In the genomic region with DNA sequence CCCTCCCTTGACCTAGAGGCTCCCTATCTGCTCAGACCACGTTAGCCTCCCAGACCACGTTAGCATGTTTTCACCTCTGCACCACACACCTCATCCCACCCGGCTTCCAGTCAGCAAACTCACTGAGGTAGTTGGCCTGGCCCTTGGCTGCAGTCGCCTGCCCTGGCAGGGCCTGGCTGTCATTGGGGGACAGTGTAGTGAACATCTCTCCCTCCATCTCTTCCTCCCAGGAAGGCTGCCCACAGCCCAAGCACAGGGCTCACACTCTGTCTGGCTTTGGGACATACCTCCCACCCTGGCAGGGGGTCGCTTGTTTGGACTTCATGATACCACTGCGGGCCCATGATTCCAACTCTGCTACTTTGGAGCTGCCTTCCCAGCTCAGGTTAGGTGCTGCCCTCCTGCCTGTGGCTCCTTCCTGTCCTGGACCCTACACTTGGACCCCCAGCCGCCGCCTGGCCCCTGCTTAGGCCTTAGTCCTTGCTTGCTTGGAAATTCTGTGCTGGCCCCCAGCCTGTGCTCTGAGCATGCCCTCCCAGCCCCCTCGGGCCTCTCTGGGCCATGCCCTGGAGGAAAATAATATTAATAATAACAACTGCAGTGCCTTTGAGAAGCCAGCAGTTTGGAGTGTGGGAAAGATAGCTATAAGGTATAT, we compare ENCODE assay signal across 20 cellular contexts.
A peak's percentile ranks its signal among the peaks of the same experiment; 100 is the strongest.
DNase-seq lines count a peak whose midpoint lies in the region; ATAC-seq and TF ChIP-seq lines count a peak whose summit lies in the region.
"Had no signal": no experiment of that assay in that cellular context is flagged by ENCODE, and none has a peak within 500 bp of the region (broad histone marks: within the 10 kb centered on the region; RNA-seq: fewer than 3 reads in every experiment).

No MANE protein-coding gene starts in this region.

- H3K23ac ChIP-seq in mesenchymal stem cell (ENCODE audit: low read length in 2 of 2) = peak overlapping the region in 1 of 2 experiments; percentile 34

- no peak overlapping the region for H3K27ac Mint-ChIP-seq in osteocyte (ENCODE audit: unreplicated experiment)
- H3K27ac Mint-ChIP-seq: CD8-positive, alpha-beta T cell had no signal

- H3K4me1 Mint-ChIP-seq in osteocyte (ENCODE audit: unreplicated experiment) = peaks cover 34% of the 10 kb centered on the region

- peak overlapping the region; percentile 10 to 85 for H3K4ac ChIP-seq in mesenchymal stem cell (ENCODE audit: low read depth in 1 of 2, low read length in 2 of 2)

- intact Hi-C loops in left ventricle myocardium inferior (cut with micrococcal nuclease) = loop anchor here (10.0 kb wide), 1 partner anchor 63 kb away; no protein-coding TSS in a partner anchor
- intact Hi-C loops in cardiac septum (cut with DNase I) = loop anchor here (5.0 kb wide), 1 partner anchor 134 kb away; no protein-coding TSS in a partner anchor
- intact Hi-C loops in transverse colon (cut with DNase I; ENCODE audit: low total_unique reads) = loop anchor here (10.0 kb wide), 1 partner anchor 137 kb away; no protein-coding TSS in a partner anchor

- H2AK5ac ChIP-seq in mesenchymal stem cell (ENCODE audit: low read length, severe bottlenecking) = no peak overlapping the region

- no peak overlapping the region for H2BK5ac ChIP-seq in mesenchymal stem cell (ENCODE audit: low read depth, low read length, poor library complexity, severe bottlenecking)

- in situ Hi-C loops in transverse colon (cut with MboI; ENCODE audit: low pct_ligation_motif_present in 1 of 4, low pct_unique_long_range_greater_than_20kb in 1 of 4, low sequenced_read_pairs in 3 of 4) = no loop called here

- H3K14ac ChIP-seq in mesenchymal stem cell (ENCODE audit: low read length in 2 of 2) = peak overlapping the region in 1 of 2 experiments; percentile 80

- 97% methylated on average over 8 of the region's 9 CpGs for WGBS in mesenchymal stem cell
- WGBS in transverse colon (ENCODE audit: low coverage in 1 of 2), 2 donors = 86 to 87% methylated on average over 3 to 9 of the region's 9 CpGs

- no peak overlapping the region for H3K9ac ChIP-seq in mesenchymal stem cell (ENCODE audit: low read length)

- H3K4me2 ChIP-seq in mesenchymal stem cell (ENCODE audit: low read length, poor library complexity, severe bottlenecking) = no peak overlapping the region

- H3K36me3 ChIP-seq in left ventricle myocardium inferior = no peaks in the 10 kb centered on the region
- no peaks in the 10 kb centered on the region for H3K36me3 ChIP-seq in mesenchymal stem cell (ENCODE audit: control insufficient read depth in 1 of 2, insufficient read depth in 2 of 2, low read depth in 1 of 2, low read length in 2 of 2)
- H3K36me3 ChIP-seq in transverse colon = no peaks in the 10 kb centered on the region

- H2AFZ ChIP-seq in mesenchymal stem cell (ENCODE audit: low read depth, low read length) = no peak overlapping the region

- no peaks in the 10 kb centered on the region for H3K79me1 ChIP-seq in mesenchymal stem cell (replicated peaks; ENCODE audit: low read length, poor library complexity, severe bottlenecking)

- no peak for ATAC-seq in HG02884 (IDR thresholded peaks at IDR 0.05; ENCODE audit: unreplicated experiment)
- ATAC-seq: CD8-positive, alpha-beta T cell; PC-3 had no signal

- peak overlapping the region; percentile 74 to 88 for H3K18ac ChIP-seq in mesenchymal stem cell (ENCODE audit: low read depth in 1 of 2, low read length in 2 of 2)

- no peaks in the 10 kb centered on the region for H3K9me3 Mint-ChIP-seq in osteocyte (ENCODE audit: unreplicated experiment)
- H3K9me3 Mint-ChIP-seq: CD8-positive, alpha-beta T cell had no signal

- no peak overlapping the region for H2BK120ac ChIP-seq in mesenchymal stem cell (ENCODE audit: low read depth, low read length)

- peak overlapping the region; percentile 8 for H2BK15ac ChIP-seq in mesenchymal stem cell (ENCODE audit: low read depth, poor library complexity, severe bottlenecking)

- H3K27me3 Mint-ChIP-seq in osteocyte (ENCODE audit: unreplicated experiment) = no peaks in the 10 kb centered on the region

- H3K9me3 ChIP-seq in left ventricle myocardium inferior (replicated peaks) = no peaks in the 10 kb centered on the region
- H3K9me3 ChIP-seq in mesenchymal stem cell (ENCODE audit: control insufficient read depth, low read length) = no peaks in the 10 kb centered on the region
- H3K9me3 ChIP-seq in transverse colon = no peaks in the 10 kb centered on the region

- TF ChIP-seq EP300 in transverse colon (IDR thresholded peaks at IDR 0.05; ENCODE audit: low read depth) = no peak

- no peaks in the 10 kb centered on the region for H3K27me3 ChIP-seq in left ventricle myocardium inferior (ENCODE audit: low read depth)
- H3K27me3 ChIP-seq in mesenchymal stem cell (ENCODE audit: control insufficient read depth in 1 of 2, insufficient read depth in 1 of 2, low read length in 2 of 2) = no peaks in the 10 kb centered on the region
- no peaks in the 10 kb centered on the region for H3K27me3 ChIP-seq in transverse colon

- H4K8ac ChIP-seq in mesenchymal stem cell (ENCODE audit: low read length) = no peak overlapping the region

- H3K4me1 ChIP-seq in left ventricle myocardium inferior (peaks cover 53% of the 10 kb centered on the region), mesenchymal stem cell (ENCODE audit: control insufficient read depth, insufficient read depth, low read depth, low read length) (peaks cover 16% of the 10 kb centered on the region), transverse colon (peaks cover 5 to 24% (median 13%) of the 10 kb centered on the region in 4 donors)

- no peak for TF ChIP-seq POLR2A in transverse colon (IDR thresholded peaks at IDR 0.05)

- TF ChIP-seq CTCF in left ventricle myocardium inferior (IDR thresholded peaks at IDR 0.05; ENCODE audit: borderline replicate concordance) (no peak), osteocyte (IDR thresholded peaks at IDR 0.05) (no peak), transverse colon (IDR thresholded peaks at IDR 0.05) (no peak)

- no peak overlapping the region for H3K4me3 Mint-ChIP-seq in osteocyte (ENCODE audit: unreplicated experiment)
- H3K4me3 Mint-ChIP-seq: CD8-positive, alpha-beta T cell had no signal

- H3K27ac ChIP-seq in left ventricle myocardium inferior (replicated peaks) (peak overlapping the region; percentile 91), mesenchymal stem cell (ENCODE audit: low read length, poor library complexity, severe bottlenecking) (no peak overlapping the region), transverse colon (peak overlapping the region in 3 of 4 donors; percentile 28 to 82 (median 54))

- DNase-seq in left ventricle myocardium inferior (no peak), cardiac septum (ENCODE audit: low spot score) (no peak), mesenchymal stem cell (no peak), osteocyte (ENCODE audit: extremely low spot score, unreplicated experiment) (peak; percentile 76), transverse colon (no peak), D341Med (ENCODE audit: low spot score) (no peak), NOMO-1 treated with DMSO at 0.1 percent for 48 hours (lab: John Stamatoyannopoulos, UW; ENCODE audit: unreplicated experiment) (no peak)
- DNase-seq: 8988T; AML-193; CD8-positive, alpha-beta T cell; DMS53; GDM1; Kasumi-1; NCI-H1694; NCI-H2081; NCI-H446; NCI-H526 treated with DMSO at 0.1 percent for 48 hours; PC-3; Right ventricle myocardium superior had no signal

- peak overlapping the region in 1 of 2 experiments; percentile 97 for H2BK12ac ChIP-seq in mesenchymal stem cell (ENCODE audit: low read length in 2 of 2)

- H3K4me3 ChIP-seq in left ventricle myocardium inferior (no peak overlapping the region), mesenchymal stem cell (ENCODE audit: insufficient read depth in 1 of 2, low read depth in 1 of 2, low read length in 2 of 2) (no peak overlapping the region), transverse colon (no peak overlapping the region)

- peak overlapping the region; percentile 45 for H4K91ac ChIP-seq in mesenchymal stem cell (ENCODE audit: low read length)

- no peaks in the 10 kb centered on the region for H3K36me3 Mint-ChIP-seq in osteocyte (ENCODE audit: unreplicated experiment)
- H3K36me3 Mint-ChIP-seq: CD8-positive, alpha-beta T cell had no signal
